8 cellular contexts compared by ENCODE assay signal in genomic region chr16:29947897-29948296, GRCh38. TPM values are rescaled to one million over a fixed set of nuclear protein-coding genes. Genes with fewer than 3 reads are reported as not detected.
"Had no signal": no experiment of that assay in that cellular context is flagged by ENCODE, and none has a peak within 500 bp of the region (broad histone marks: within the 10 kb centered on the region; RNA-seq: fewer than 3 reads in every experiment).

No MANE protein-coding gene starts in this region.

- H3K4me3 ChIP-seq: GM12878 had no signal

- ATAC-seq: GM12878 had no signal

- DNase-seq: GDM1, GF-D8 had no signal

- FAIRE-seq: G401.6, GM12878, GM12891, GM12892, GM18507, GM19239 had no signal

RNA-seq across cellular contexts. Expression of gene ASPHD1, which starts 47.6 kb away (rescaled TPM):
- total RNA-seq: GM12878 had no signal
- polyA plus RNA-seq: GM12878 had no signal
